22 cellular contexts compared by ENCODE assay signal in genomic region chr13:64579331-64579730, GRCh38.
"Had no signal": no experiment of that assay in that cellular context is flagged by ENCODE, and none has a peak within 500 bp of the region (broad histone marks: within the 10 kb centered on the region; RNA-seq: fewer than 3 reads in every experiment).

No MANE protein-coding gene starts in this region.

- DNase-seq: effector memory CD8-positive, alpha-beta T cell; erythroblast; esophagus squamous epithelium; left ventricle myocardium superior; lower lobe of right lung; naive thymus-derived CD8-positive, alpha-beta T cell; nephron progenitor cell; nucleus accumbens; stimulated activated CD4-positive, alpha-beta T cell treated with anti-CD3 and anti-CD28 coated beads, Interleukin-12 subunit alpha, Interleukin-12 subunit beta, amount 100 ng/mL, for 4 hours; stimulated activated CD4-positive, alpha-beta T cell treated with anti-CD3 and anti-CD28 coated beads, Interleukin-1b, Interleukin-23, amount 100 ng/mL, for 48 hours; stimulated activated CD4-positive, alpha-beta T cell treated with anti-CD3 and anti-CD28 coated beads, Interleukin-4, amount 100 ng/mL, for 1 hour; stimulated activated naive CD4-positive, alpha-beta T cell treated with Interleukin-2 at 50 U/mL for 16 hours; stomach; thyroid gland; trophoblast cell had no signal

- H3K27ac ChIP-seq: esophagus squamous epithelium, lower lobe of right lung, prostate gland, right atrium auricular region, stomach, thyroid gland, vagina had no signal

- FAIRE-seq: endometrium, frontal cortex, keratinocyte had no signal

- H3K4me2 ChIP-seq: smooth muscle cell had no signal

- H3K4me3 ChIP-seq: esophagus squamous epithelium, lower lobe of right lung, prostate gland, right atrium auricular region, smooth muscle cell, stomach, thyroid gland, vagina had no signal

- H3K4me1 ChIP-seq: esophagus squamous epithelium, lower lobe of right lung, prostate gland, right atrium auricular region, stomach, thyroid gland, vagina had no signal

- H3K9me3 ChIP-seq: lower lobe of right lung, prostate gland, right atrium auricular region, thyroid gland, vagina had no signal

- H3K27me3 ChIP-seq: esophagus squamous epithelium, right atrium auricular region, stomach, thyroid gland, vagina had no signal

- H3K36me3 ChIP-seq: esophagus squamous epithelium, lower lobe of right lung, prostate gland, right atrium auricular region, stomach, thyroid gland, vagina had no signal
